ENCODE assay signal across 8 cellular contexts in genomic region chr2:210002158-210003157, GRCh38.
DNase-seq lines count a peak whose midpoint lies in the region; ATAC-seq, FAIRE-seq and TF ChIP-seq lines count a peak whose summit lies in the region.

Gene RPE (plus strand): TSS chr2:210002638. CDS start chr2:210002662, 24 bp downstream.

- FAIRE-seq in islet of Langerhans (lab: Jason Lieb, UNC) = peak; percentile 43

- no peak for TF ChIP-seq CTCF in AG09319 (IDR thresholded peaks at IDR 0.05; ENCODE audit: low read depth, low read length)

- ATAC-seq in GM19035 (IDR thresholded peaks at IDR 0.05; ENCODE audit: unreplicated experiment) = peak; percentile 99
- peak; percentile 100 for ATAC-seq in HG03354 (IDR thresholded peaks at IDR 0.05; ENCODE audit: poor library complexity, severe bottlenecking, unreplicated experiment)
- peak; percentile 99 to 100 for ATAC-seq in activated CD4-positive, CD25-positive, alpha-beta regulatory T cell treated with anti-CD3 and anti-CD28 coated beads, Interleukin-2, amount 50 U/mL, for 24 hours

- DNase-seq in AG09319 (ENCODE audit: extremely low read depth, low read depth) (peak; percentile 76), NCI-H446 treated with DMSO at 0.1 percent for 48 hours (lab: John Stamatoyannopoulos, UW) (peak; percentile 90), cerebellar cortex (ENCODE audit: low spot score) (peak; percentile 97)
- DNase-seq in stimulated activated CD4-positive, alpha-beta T cell treated with anti-CD3 and anti-CD28 coated beads, Interleukin-12 subunit alpha, Interleukin-12 subunit beta, amount 100 ng/mL, for 4 hours = peak; percentile 98

Comparison
In these comparisons a context has a peak if more than half of its experiments do, and no peak if none do; other contexts are left out.
1. Peak in every context shown above with its lines: DNase-seq and ATAC-seq.